11 cellular contexts compared by ENCODE assay signal in the genomic region with DNA sequence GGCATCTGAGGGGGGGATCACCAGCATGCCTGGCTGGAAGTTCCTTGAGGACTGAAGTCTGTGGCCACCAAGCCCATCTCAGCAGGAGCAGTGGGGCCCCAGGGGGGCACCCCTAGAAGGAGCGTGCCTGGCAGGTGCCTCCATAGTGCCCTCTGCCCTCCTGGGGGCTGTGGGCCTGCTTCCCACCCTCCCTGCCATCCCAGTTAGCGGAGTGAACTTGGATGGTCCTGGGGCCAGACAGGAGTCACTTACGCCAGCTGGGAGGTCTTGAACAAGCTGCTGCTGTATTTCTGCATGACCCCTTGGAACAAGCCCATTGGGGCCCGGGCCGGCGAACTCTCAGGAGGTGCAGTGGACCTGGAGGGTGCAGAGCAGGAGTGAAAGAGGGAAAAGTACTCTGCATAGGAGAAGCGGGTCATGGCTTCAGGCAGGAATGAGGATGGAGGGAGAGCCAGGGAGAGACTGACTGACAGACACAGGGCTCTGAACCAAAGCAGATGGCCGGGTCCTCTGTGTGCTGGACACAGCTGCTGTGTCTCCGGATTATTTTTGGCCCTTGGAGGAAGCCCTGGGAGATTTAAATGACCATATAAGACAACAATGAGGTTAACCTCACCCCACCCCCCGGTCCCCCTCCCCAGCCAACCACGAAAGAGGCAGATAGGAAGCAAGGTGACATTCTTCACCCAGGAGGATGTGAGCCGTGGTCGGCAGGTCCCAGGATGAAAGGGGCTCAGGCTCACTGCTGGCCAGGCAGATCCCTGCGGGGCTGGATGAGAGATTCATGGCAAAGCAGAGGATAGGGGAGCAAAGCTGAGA. TPM values are rescaled to one million over a fixed set of nuclear protein-coding genes. Genes with fewer than 3 reads are reported as not detected.
DNase-seq lines count a peak whose midpoint lies in the region; ATAC-seq, FAIRE-seq and TF ChIP-seq lines count a peak whose summit lies in the region.
"Had no signal": no experiment of that assay in that cellular context is flagged by ENCODE, and none has a peak within 500 bp of the region (broad histone marks: within the 10 kb centered on the region; RNA-seq: fewer than 3 reads in every experiment).

No MANE protein-coding gene starts in this region.

- H2AFZ ChIP-seq in OCI-LY1 (ENCODE audit: low read length) (no peak overlapping the region), mammary epithelial cell (ENCODE audit: low read depth, low read length) (no peak overlapping the region)

- H3K4me1 ChIP-seq in OCI-LY1 (ENCODE audit: insufficient read depth, low read length, severe bottlenecking) (peaks cover 96% of the 10 kb centered on the region), esophagus muscularis mucosa (peaks cover 56 to 92% (median 88%) of the 10 kb centered on the region in 4 donors), psoas muscle (peaks cover 88% of the 10 kb centered on the region), mammary epithelial cell (ENCODE audit: insufficient read depth, low read length) (peaks cover 39% of the 10 kb centered on the region)

- CTCF ChIA-PET in mammary epithelial cell (lab: Charles Lee; ENCODE audit: low non-redundant PET), result no interaction called here

- TF ChIP-seq POLR2A in GM12892 (IDR thresholded peaks at IDR 0.05; ENCODE audit: low read depth, low read length), result peak; percentile 22; the same call in 1 of the 2 replicates
- no peak for TF ChIP-seq POLR2A in esophagus muscularis mucosa (IDR thresholded peaks at IDR 0.05; ENCODE audit: low read depth)

- H3K4me3 ChIP-seq in OCI-LY1 (ENCODE audit: low read depth, low read length, poor library complexity, severe bottlenecking), result peak overlapping the region; percentile 62
- no peak overlapping the region for H3K4me3 ChIP-seq in esophagus muscularis mucosa
- peak overlapping the region; percentile 18 for H3K4me3 ChIP-seq in psoas muscle
- no peak overlapping the region for H3K4me3 ChIP-seq in mammary epithelial cell (replicated peaks in 1 of 3; ENCODE audit: insufficient read depth in 1 of 3, low read depth in 2 of 3, low read length in 3 of 3)
- H3K4me3 ChIP-seq: SJSA1 had no signal

- 0 out of 2 replicates have a peak, but pooled peaks cover 5% of the 10 kb centered on the region for H3F3A ChIP-seq in OCI-LY1 (ENCODE audit: insufficient read depth, low read length)

- in situ Hi-C loops in mammary epithelial cell (cut with MboI; ENCODE audit: low sequenced_read_pairs in 2 of 2), result no loop called here

- no peaks in the 10 kb centered on the region for H3K9me2 ChIP-seq in OCI-LY1 (ENCODE audit: low read depth, low read length)

- H3K27me3 ChIP-seq in OCI-LY1 (ENCODE audit: insufficient read depth, low read length) (no peaks in the 10 kb centered on the region), esophagus muscularis mucosa (no peaks in the 10 kb centered on the region), psoas muscle (ENCODE audit: insufficient read depth in 3 of 3, low read length in 2 of 3) (no peaks in the 10 kb centered on the region), mammary epithelial cell (ENCODE audit: insufficient read depth, low read length) (no peaks in the 10 kb centered on the region)
- H3K27me3 ChIP-seq: SJSA1 had no signal

- peaks cover 26% of the 10 kb centered on the region for H3K36me3 ChIP-seq in OCI-LY1 (ENCODE audit: insufficient read depth, low read length)
- H3K36me3 ChIP-seq in esophagus muscularis mucosa, result peaks cover 0 to 49% (median 23%) of the 10 kb centered on the region in 4 donors
- H3K36me3 ChIP-seq in psoas muscle (ENCODE audit: insufficient read depth in 1 of 2, low read depth in 1 of 2), result peaks cover 0 to 89% of the 10 kb centered on the region in 2 donors
- H3K36me3 ChIP-seq in mammary epithelial cell (ENCODE audit: insufficient read depth, low read length), result no peaks in the 10 kb centered on the region
- H3K36me3 ChIP-seq: SJSA1 had no signal

- no peaks in the 10 kb centered on the region for H3K79me2 ChIP-seq in OCI-LY1 (ENCODE audit: insufficient read depth, low read length)
- no peaks in the 10 kb centered on the region for H3K79me2 ChIP-seq in mammary epithelial cell (ENCODE audit: insufficient read depth, low read length)

- H3K4me2 ChIP-seq in OCI-LY1 (ENCODE audit: low read length), result peak overlapping the region; percentile 93
- H3K4me2 ChIP-seq in mammary epithelial cell (ENCODE audit: insufficient read depth, low read depth, low read length), result no peak overlapping the region

- peak; percentile 21 for FAIRE-seq in GM12892 (lab: Jason Lieb, UNC)

- dilution Hi-C loops in mammary epithelial cell (cut with HindIII; ENCODE audit: low sequenced_read_pairs), result no loop called here

- TF ChIP-seq CTCF in OCI-LY1 (IDR thresholded peaks at IDR 0.05; ENCODE audit: low read length), result no peak
- no peak for TF ChIP-seq CTCF in esophagus muscularis mucosa (IDR thresholded peaks at IDR 0.05)
- TF ChIP-seq CTCF in psoas muscle (IDR thresholded peaks at IDR 0.05), result no peak
- TF ChIP-seq CTCF in mammary epithelial cell (conservative IDR thresholded peaks at IDR 0.05 in 1 of 2, IDR thresholded peaks at IDR 0.05 in 1 of 2; ENCODE audit: extremely low read depth in 1 of 2, insufficient read depth in 1 of 2, low read depth in 1 of 2, low read length in 2 of 2), result no peak

- WGBS in esophagus muscularis mucosa, result 35% methylated on average over 10 of the region's 14 CpGs
- WGBS in psoas muscle, 3 donors, result 13 to 30% (median 17%) methylated on average over 13 to 14 of the region's 14 CpGs
- WGBS in mammary epithelial cell (ENCODE audit: low coverage, missing lambda C conversion rate), result 95% methylated on average over 10 of the region's 14 CpGs

- DNase-seq in GM12892 (ENCODE audit: insufficient read length) (no peak), esophagus muscularis mucosa (ENCODE audit: extremely low spot score) (no peak), psoas muscle (peak in 1 of 2 donors; percentile 67), mammary epithelial cell (no peak), middle frontal gyrus (ENCODE audit: extremely low spot score, low spot score) (no peak)
- no peak for DNase-seq in effector CD8-positive, alpha-beta T cell (lab: John Stamatoyannopoulos, UW)
- DNase-seq: activated effector memory CD4-positive, alpha-beta T cell treated with anti-CD3 and anti-CD28 coated beads, Interleukin-2, amount 50 U/mL, for 16 hours; NCI-H187 had no signal

- ATAC-seq in psoas muscle, result peak; percentile 21 to 46 (median 34)

- intact Hi-C loops in esophagus muscularis mucosa (cut with DNase I), result no loop called here
- intact Hi-C loops in psoas muscle (cut with DNase I), result loop anchor here in 1 of 2 donors (5.0 kb wide), 1 partner anchor 41 kb away; a partner anchor contains a TSS
- intact Hi-C loops in mammary epithelial cell (cut with micrococcal nuclease), result no loop called here

- no peaks in the 10 kb centered on the region for H3K9me3 ChIP-seq in OCI-LY1 (ENCODE audit: low read length)
- H3K9me3 ChIP-seq in esophagus muscularis mucosa, result no peaks in the 10 kb centered on the region
- no peaks in the 10 kb centered on the region for H3K9me3 ChIP-seq in psoas muscle
- H3K9me3 ChIP-seq in mammary epithelial cell (replicated peaks; ENCODE audit: insufficient read depth, low read length), result no peaks in the 10 kb centered on the region
- H3K9me3 ChIP-seq: SJSA1 had no signal

- no TSS peak for BruUV-seq in mammary epithelial cell (replicated peaks; lab: Mats Ljungman, UMichigan)

- H3K9ac ChIP-seq in OCI-LY1 (ENCODE audit: low read length), result peak overlapping the region; percentile 88
- H3K9ac ChIP-seq in mammary epithelial cell (ENCODE audit: insufficient read depth, low read length), result no peak overlapping the region

- H4K20me1 ChIP-seq in OCI-LY1 (ENCODE audit: insufficient read depth, low read length) (no peaks in the 10 kb centered on the region), mammary epithelial cell (ENCODE audit: insufficient read depth, low read length) (no peaks in the 10 kb centered on the region)

- H3K27ac ChIP-seq in OCI-LY1 (ENCODE audit: low read depth, low read length, poor library complexity, severe bottlenecking), result peak overlapping the region; percentile 100
- peak overlapping the region; percentile 78 to 94 (median 90) for H3K27ac ChIP-seq in esophagus muscularis mucosa (replicated peaks in 1 of 4)
- H3K27ac ChIP-seq in psoas muscle, result peak overlapping the region; percentile 98
- H3K27ac ChIP-seq in mammary epithelial cell (ENCODE audit: insufficient read depth, low read depth, low read length), result no peak overlapping the region
- H3K27ac ChIP-seq: SJSA1 had no signal

- TF ChIP-seq EP300 in esophagus muscularis mucosa (IDR thresholded peaks at IDR 0.05), result no peak

RNA-seq across cellular contexts. Expression of a gene that starts 19.6 kb away (rescaled TPM):
- polyA plus RNA-seq in GM12892 (2012; ENCODE audit: missing spikeins), result 25.2 TPM
- total RNA-seq in esophagus muscularis mucosa (100 to 1,000 TPM in 3 of 4 donors, 10 to 100 TPM in 1; 53.5 to 164 (median 105) TPM), psoas muscle (100 to 1,000 TPM; 148 to 443 (median 252) TPM), mammary epithelial cell (under 1 TPM; 0.17 to 0.19 TPM)
- polyA plus RNA-seq in psoas muscle (100 to 1,000 TPM in 2 of 3 donors, 10 to 100 TPM in 1; 41.2 to 460 (median 217) TPM), mammary epithelial cell (0.92 TPM)
- polyA minus RNA-seq in mammary epithelial cell, result not detected

RNA-seq across cellular contexts. Expression of a gene that starts 29.6 kb away (rescaled TPM):
- polyA plus RNA-seq in GM12892 (2012; ENCODE audit: missing spikeins), result not detected
- total RNA-seq in esophagus muscularis mucosa (not detected), psoas muscle (not detected), mammary epithelial cell (under 1 TPM in 1 of 2 donors, not detected in 1; 0.17 TPM)
- polyA plus RNA-seq in psoas muscle (under 1 TPM in 2 of 3 donors, not detected in 1; 0.14 to 0.32 TPM), mammary epithelial cell (0.18 TPM)
- polyA minus RNA-seq in mammary epithelial cell, result not detected
- total RNA-seq: lower leg skin, SJSA1 had no signal

RNA-seq across cellular contexts. Expression of a gene that starts 40.4 kb away (rescaled TPM):
- polyA plus RNA-seq in GM12892 (2012; ENCODE audit: missing spikeins), result not detected
- total RNA-seq in esophagus muscularis mucosa (not detected), psoas muscle (1 to 10 TPM in 3 of 4 donors, under 1 TPM in 1; 0.71 to 3.9 (median 2.2) TPM), mammary epithelial cell (not detected)
- polyA plus RNA-seq in psoas muscle (under 1 TPM; 0.04 to 0.69 (median 0.61) TPM), mammary epithelial cell (not detected)
- not detected for polyA minus RNA-seq in mammary epithelial cell
- total RNA-seq: lower leg skin, SJSA1 had no signal

Comparison
In these comparisons a context has a peak if more than half of its experiments do, and no peak if none do; other contexts are left out.
1. H3K4me3 ChIP-seq: peak in OCI-LY1 (single experiment) and psoas muscle (single experiment); none in esophagus muscularis mucosa (0 of 4) and mammary epithelial cell (0 of 3).
2. RNA of a gene that starts 19.6 kb away (total RNA-seq): 148 to 443 TPM in psoas muscle and 53.5 to 164 TPM in esophagus muscularis mucosa; 0.17 to 0.19 TPM in mammary epithelial cell; every median in the first group is over 10 times any median in the second.